Comparison of ENCODE assay signal across 14 cellular contexts in the genomic region with DNA sequence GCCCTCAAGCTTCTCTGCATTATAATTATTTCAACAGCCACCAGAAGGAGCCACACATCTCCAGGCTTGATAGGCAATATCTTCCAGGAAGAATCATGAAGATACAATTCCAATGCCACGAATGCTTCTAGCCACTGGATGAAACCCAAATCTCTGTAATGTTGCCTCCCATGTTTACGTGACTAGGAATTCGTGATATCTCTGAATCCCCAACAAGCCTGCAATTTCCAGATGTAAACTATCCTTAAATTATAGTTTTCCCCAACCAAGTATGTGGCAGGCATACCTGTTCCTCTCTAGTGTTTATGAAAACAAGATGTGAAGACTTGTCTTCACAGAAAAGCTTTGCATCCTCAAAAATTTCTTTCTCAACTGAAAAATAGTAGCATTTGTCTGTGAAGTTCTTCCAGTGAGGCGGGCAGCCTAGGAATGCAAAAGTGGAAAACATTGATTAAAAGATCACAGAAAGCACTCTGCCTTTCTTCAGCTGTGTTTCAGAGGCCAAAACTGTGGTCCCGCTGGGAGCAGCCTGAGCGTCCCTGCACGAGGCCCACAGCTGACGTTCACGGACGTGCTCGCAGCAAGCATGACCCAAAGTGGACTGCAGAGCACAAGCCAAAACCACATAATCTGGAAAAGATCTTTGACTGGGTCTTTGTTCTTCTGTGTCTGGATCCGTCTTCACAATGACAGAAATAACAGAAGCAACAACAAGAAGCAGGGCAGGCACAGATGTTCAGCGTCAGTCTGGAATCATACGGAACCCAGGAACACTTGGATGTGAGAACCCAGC.
DNase-seq lines count a peak whose midpoint lies in the region; TF ChIP-seq lines count a peak whose summit lies in the region.
"Had no signal": no experiment of that assay in that cellular context is flagged by ENCODE, and none has a peak within 500 bp of the region (broad histone marks: within the 10 kb centered on the region; RNA-seq: fewer than 3 reads in every experiment).

No MANE protein-coding gene starts in this region.

- H3K4me3 ChIP-seq in BJ (ENCODE audit: low read depth, low read length) (no peak overlapping the region), dorsolateral prefrontal cortex (no peak overlapping the region), sigmoid colon (no peak overlapping the region)
- H3K4me3 ChIP-seq: gastroesophageal sphincter, thoracic aorta had no signal

- CTCF ChIA-PET in BJ (lab: Yijun Ruan, JAX) = interaction anchor here (1.2 kb wide), 1 partner anchor 9 kb away, joined by 4 read pairs; no protein-coding TSS in a partner anchor

- no peaks in the 10 kb centered on the region for H3K9me3 ChIP-seq in sigmoid colon
- H3K9me3 ChIP-seq: gastroesophageal sphincter, thoracic aorta had no signal

- POLR2A ChIA-PET in BJ (lab: Charles Lee) = no interaction called here

- peaks cover 17% of the 10 kb centered on the region for H3K36me3 ChIP-seq in BJ (ENCODE audit: control insufficient read depth, insufficient read depth, low read length)
- no peaks in the 10 kb centered on the region for H3K36me3 ChIP-seq in sigmoid colon
- H3K36me3 ChIP-seq: thoracic aorta had no signal

- peaks cover 0 to 33% (median 29%) of the 10 kb centered on the region in 4 donors for H3K4me1 ChIP-seq in sigmoid colon

- peak in 1 of 4 donors; percentile 67 for TF ChIP-seq EP300 in sigmoid colon (IDR thresholded peaks at IDR 0.05)

- H3K27me3 ChIP-seq in BJ (ENCODE audit: control insufficient read depth, insufficient read depth, low read length) (no peaks in the 10 kb centered on the region; the same call in 1 of the 2 replicates), dorsolateral prefrontal cortex (no peaks in the 10 kb centered on the region), sigmoid colon (no peaks in the 10 kb centered on the region)
- H3K27me3 ChIP-seq: gastroesophageal sphincter had no signal

- intact Hi-C loops in dorsolateral prefrontal cortex (cut with DNase I) = loop anchor here in 1 of 2 donors (10.0 kb wide), 1 partner anchor 152 kb away; no protein-coding TSS in a partner anchor
- intact Hi-C loops in sigmoid colon (cut with DNase I) = no loop called here

- no peak for DNase-seq in BJ (ENCODE audit: low read depth)
- peak in 2 of 10 donors; percentile 22 to 49 for DNase-seq in dorsolateral prefrontal cortex
- DNase-seq in hippocampal formation (lab: John Stamatoyannopoulos, UW) = peak; percentile 8 to 13
- peak; percentile 86 for DNase-seq in sigmoid colon
- no peak for DNase-seq in SHP77 treated with DMSO at 0.1 percent for 48 hours (lab: John Stamatoyannopoulos, UW)
- no peak for DNase-seq in ecto neural progenitor cell (ENCODE audit: low spot score)
- DNase-seq in activated CD8-positive, alpha-beta memory T cell treated with anti-CD3 and anti-CD28 coated beads for 24 hours = no peak
- no peak for DNase-seq in ureter (ENCODE audit: low spot score)
- DNase-seq: activated CD4-positive, alpha-beta T cell treated with anti-CD3 and anti-CD28 coated beads for 1 hour; activated naive CD8-positive, alpha-beta T cell treated with anti-CD3 and anti-CD28 coated beads for 36 hours; NCI-H1092; OCI-M1 had no signal

- TF ChIP-seq CTCF in BJ (IDR thresholded peaks at IDR 0.05; ENCODE audit: insufficient read depth, low read depth, low read length) (peak; percentile 24; the same call in 1 of the 2 replicates), dorsolateral prefrontal cortex (IDR thresholded peaks at IDR 0.05 in 54 of 56, conservative IDR thresholded peaks at IDR 0.05 in 2 of 56; ENCODE audit: low read depth in 1 of 56, partially characterized antibody in 56 of 56) (no peak), sigmoid colon (IDR thresholded peaks at IDR 0.05) (no peak)

- TF ChIP-seq POLR2A in sigmoid colon (IDR thresholded peaks at IDR 0.05) = no peak

- 76 to 80% methylated on average over 14 of the region's 14 CpGs for WGBS in sigmoid colon, 2 donors

- peak overlapping the region in 41 of 59 donors; percentile 2 to 78 (median 57) for H3K27ac ChIP-seq in dorsolateral prefrontal cortex
- H3K27ac ChIP-seq in sigmoid colon = peak overlapping the region in 3 of 4 donors; percentile 52 to 76 (median 64)
- H3K27ac ChIP-seq: thoracic aorta had no signal

Comparison
In these comparisons a context has a peak if more than half of its experiments do, and no peak if none do; other contexts are left out.
1. DNase-seq: peak in hippocampal formation (2 of 2) and sigmoid colon (single experiment); none in BJ (single experiment), SHP77 treated with DMSO at 0.1 percent for 48 hours (single experiment), ecto neural progenitor cell (single experiment), activated CD8-positive, alpha-beta memory T cell treated with anti-CD3 and anti-CD28 coated beads for 24 hours (single experiment) and ureter (single experiment).